ENCODE assay signal across 16 cellular contexts in genomic region chr1:60634106-60634505, GRCh38.
A peak's percentile ranks its signal among the peaks of the same experiment; 100 is the strongest.
DNase-seq lines count a peak whose midpoint lies in the region; ATAC-seq and TF ChIP-seq lines count a peak whose summit lies in the region.
"Had no signal": no experiment of that assay in that cellular context is flagged by ENCODE, and none has a peak within 500 bp of the region (broad histone marks: within the 10 kb centered on the region; RNA-seq: fewer than 3 reads in every experiment).

No MANE protein-coding gene starts in this region.

- H3K4me3 ChIP-seq in LNCaP clone FGC (ENCODE audit: low read depth, low read length): no peak overlapping the region
- H3K4me3 ChIP-seq: A549; BLaER1 treated with 17β-estradiol and CSF1 and Interleukin-3, amounts not matched to agents 10 nM and 100 nM had no signal

- H3K27ac Mint-ChIP-seq in activated CD8-positive, alpha-beta T cell treated with anti-CD3 and anti-CD28 coated beads, Interleukin-2, amount 10 ng/mL, durations not matched to agents 7 days and 5 days: no peak overlapping the region
- H3K27ac Mint-ChIP-seq: B cell; CD4-positive, alpha-beta T cell; CD8-positive, alpha-beta T cell had no signal

- no peaks in the 10 kb centered on the region for H3K9me3 Mint-ChIP-seq in activated CD8-positive, alpha-beta T cell treated with anti-CD3 and anti-CD28 coated beads, Interleukin-2, amount 10 ng/mL, durations not matched to agents 7 days and 5 days (ENCODE audit: insufficient read depth)
- H3K9me3 Mint-ChIP-seq: CD4-positive, alpha-beta T cell; CD8-positive, alpha-beta T cell had no signal

- POLR2A ChIA-PET in activated CD8-positive, alpha-beta T cell treated with anti-CD3 and anti-CD28 coated beads, Interleukin-2, amount 10 ng/mL, durations not matched to agents 7 days and 5 days (lab: Charles Lee): no interaction called here

- no peak for TF ChIP-seq CTCF in LNCaP clone FGC (IDR thresholded peaks at IDR 0.05; ENCODE audit: control insufficient read depth, extremely low read depth, insufficient read depth)

- no peaks in the 10 kb centered on the region for H3K36me3 Mint-ChIP-seq in activated CD8-positive, alpha-beta T cell treated with anti-CD3 and anti-CD28 coated beads, Interleukin-2, amount 10 ng/mL, durations not matched to agents 7 days and 5 days (ENCODE audit: low read depth)
- H3K36me3 Mint-ChIP-seq: CD8-positive, alpha-beta T cell had no signal

- ATAC-seq in left lobe of liver: peak; percentile 74
- no peak for ATAC-seq in GM19023 (IDR thresholded peaks at IDR 0.05; ENCODE audit: unreplicated experiment)
- no peak for ATAC-seq in activated CD8-positive, alpha-beta T cell treated with anti-CD3 and anti-CD28 coated beads, Interleukin-2, amount 10 ng/mL, durations not matched to agents 7 days and 5 days
- ATAC-seq: A549; CD8-positive, alpha-beta T cell had no signal

- no peaks in the 10 kb centered on the region for H3K4me1 Mint-ChIP-seq in activated CD8-positive, alpha-beta T cell treated with anti-CD3 and anti-CD28 coated beads, Interleukin-2, amount 10 ng/mL, durations not matched to agents 7 days and 5 days (ENCODE audit: low read depth)
- H3K4me1 Mint-ChIP-seq: B cell had no signal

- H3K27me3 Mint-ChIP-seq in activated CD8-positive, alpha-beta T cell treated with anti-CD3 and anti-CD28 coated beads, Interleukin-2, amount 10 ng/mL, durations not matched to agents 7 days and 5 days (ENCODE audit: low read depth): no peaks in the 10 kb centered on the region
- H3K27me3 Mint-ChIP-seq: B cell had no signal

- DNase-seq in LNCaP clone FGC (ENCODE audit: low read depth) (peak; percentile 67), NCI-H2029 treated with DMSO at 0.1 percent for 48 hours (lab: John Stamatoyannopoulos, UW) (peak; percentile 23), left lobe of liver (ENCODE audit: low spot score) (no peak)
- no peak for DNase-seq in activated CD8-positive, alpha-beta T cell treated with anti-CD3 and anti-CD28 coated beads, Interleukin-2, amount 10 ng/mL, durations not matched to agents 7 days and 5 days
- no peak for DNase-seq in stimulated activated CD4-positive, alpha-beta T cell treated with anti-CD3 and anti-CD28 coated beads, Interleukin-2, amount 100 ng/mL, for 24 hours
- DNase-seq: AML-193; Caco-2; Calu3; CD4-positive, alpha-beta T cell; CD8-positive, alpha-beta T cell; DMS79 treated with DMSO at 0.1 percent for 48 hours; GF-D8 had no signal

- no peak overlapping the region for H3K4me3 Mint-ChIP-seq in activated CD8-positive, alpha-beta T cell treated with anti-CD3 and anti-CD28 coated beads, Interleukin-2, amount 10 ng/mL, durations not matched to agents 7 days and 5 days
- H3K4me3 Mint-ChIP-seq: B cell; CD4-positive, alpha-beta T cell; CD8-positive, alpha-beta T cell had no signal

- CTCF ChIA-PET in activated CD8-positive, alpha-beta T cell treated with anti-CD3 and anti-CD28 coated beads, Interleukin-2, amount 10 ng/mL, durations not matched to agents 7 days and 5 days (lab: Charles Lee): no interaction called here

Comparison
In these comparisons a context has a peak if more than half of its experiments do, and no peak if none do; other contexts are left out.
1. DNase-seq: peak in LNCaP clone FGC (single experiment) and NCI-H2029 treated with DMSO at 0.1 percent for 48 hours (single experiment); none in left lobe of liver (single experiment), activated CD8-positive, alpha-beta T cell treated with anti-CD3 and anti-CD28 coated beads, Interleukin-2, amount 10 ng/mL, durations not matched to agents 7 days and 5 days (single experiment) and stimulated activated CD4-positive, alpha-beta T cell treated with anti-CD3 and anti-CD28 coated beads, Interleukin-2, amount 100 ng/mL, for 24 hours (0 of 2).